16 cellular contexts compared by ENCODE assay signal in the genomic region with DNA sequence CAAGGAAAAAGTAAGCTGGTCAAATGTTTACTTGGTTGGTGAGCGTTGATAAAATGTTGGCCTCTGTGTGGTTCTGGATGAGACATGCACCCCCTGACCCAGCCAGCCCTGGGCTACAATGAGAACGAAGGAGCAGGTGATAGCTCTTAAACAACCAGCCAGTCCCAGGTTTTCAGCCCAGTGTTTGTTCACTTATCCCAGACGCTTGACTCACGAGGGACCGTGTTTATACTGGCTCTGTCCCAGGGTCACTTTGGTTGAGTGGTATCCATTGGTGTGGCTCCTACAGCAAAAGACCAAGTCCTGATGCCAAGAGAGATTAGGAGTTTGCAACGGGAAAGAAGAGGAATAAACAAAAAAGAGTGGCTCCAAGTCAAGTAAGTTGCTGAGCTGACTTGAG.
DNase-seq lines count a peak whose midpoint lies in the region; ATAC-seq, FAIRE-seq and TF ChIP-seq lines count a peak whose summit lies in the region.
"Had no signal": no experiment of that assay in that cellular context is flagged by ENCODE, and none has a peak within 500 bp of the region (broad histone marks: within the 10 kb centered on the region; RNA-seq: fewer than 3 reads in every experiment).

No MANE protein-coding gene starts in this region.

- DNase-seq in GM23248 (peak; percentile 37), NCI-H748 treated with DMSO at 0.1 percent for 48 hours (lab: John Stamatoyannopoulos, UW) (peak; percentile 6), epithelial cell of esophagus (ENCODE audit: low read depth) (peak; percentile 61), pancreas (peak in 4 of 6 donors; percentile 67 to 88 (median 77)), T-helper 17 cell (no peak), G401 (ENCODE audit: low spot score) (no peak), GDM1 (lab: John Stamatoyannopoulos, UW) (no peak), NCI-H1694 (lab: John Stamatoyannopoulos, UW) (no peak)
- DNase-seq: cortex of kidney; naive B cell; NCI-H146; PC-9; stimulated activated naive CD4-positive, alpha-beta T cell had no signal

- in situ Hi-C loops in GM23248 (cut with MboI) (no loop called here), G401 (cut with HindIII; ENCODE audit: low sequenced_read_pairs) (no loop called here)

- H3K4me2 ChIP-seq in GM23248 (ENCODE audit: unreplicated experiment) = peak overlapping the region; percentile 30
- H3K4me2 ChIP-seq: PC-9 had no signal

- peaks cover 14% of the 10 kb centered on the region; the same call in 1 of the 2 replicates for H3F3A ChIP-seq in GM23248 (ENCODE audit: insufficient read depth)

- H2AFZ ChIP-seq in GM23248 = peak overlapping the region; percentile 41; the same call in 1 of the 2 replicates
- H2AFZ ChIP-seq: PC-9 had no signal

- H3K4me1 ChIP-seq in GM23248 (ENCODE audit: insufficient read depth) (peaks cover 14% of the 10 kb centered on the region), pancreas (peaks cover 12 to 26% (median 13%) of the 10 kb centered on the region in 3 donors)

- intact Hi-C loops in pancreas (cut with DNase I) = no loop called here

- H3K9me3 ChIP-seq in GM23248 (ENCODE audit: low read depth) (no peaks in the 10 kb centered on the region), pancreas (no peaks in the 10 kb centered on the region), T-helper 17 cell (ENCODE audit: control insufficient read depth, low read length, poor library complexity, severe bottlenecking) (no peaks in the 10 kb centered on the region)

- no peaks in the 10 kb centered on the region for H3K79me2 ChIP-seq in GM23248 (ENCODE audit: insufficient read depth)

- WGBS in GM23248 (ENCODE audit: low coverage in 1 of 2, low lambda C conversion rate in 2 of 2, missing lambda C conversion rate in 2 of 2), 2 experiments = 19 to 20% methylated on average over 6 of the region's 6 CpGs
- 11% methylated on average over 6 of the region's 6 CpGs for WGBS in pancreas, 2 donors

- no peaks in the 10 kb centered on the region for H3K36me3 Mint-ChIP-seq in T-helper 17 cell (ENCODE audit: low read depth)
- H3K36me3 Mint-ChIP-seq: naive B cell, WTC11 had no signal

- no peaks in the 10 kb centered on the region for H4K20me1 ChIP-seq in GM23248 (ENCODE audit: insufficient read depth)

- no peak for FAIRE-seq in pancreas (lab: Jason Lieb, UNC)

- H3K27ac ChIP-seq in GM23248 = no peak overlapping the region
- H3K27ac ChIP-seq in pancreas = peak overlapping the region in 2 of 4 donors; percentile 63 to 67
- H3K27ac ChIP-seq: HL-60, PC-9 had no signal

- ATAC-seq in pancreas (peak; percentile 90 to 97 (median 94)), T-helper 17 cell (no peak)
- ATAC-seq: WTC11 had no signal

- no peak overlapping the region for H3K4me3 Mint-ChIP-seq in T-helper 17 cell
- H3K4me3 Mint-ChIP-seq: activated T-helper 1 cell treated with anti-CD3 and anti-CD28 coated beads, Interleukin-12 subunit alpha, Interleukin-12 subunit beta, Interleukin-2, Interleukin-4 antibody, amounts not matched to agents 30 ng/mL and 10 ng/mL and 1 ng/mL, durations not matched to agents 14 hours and 24 hours and 36 hours; naive B cell; WTC11 had no signal

- no peaks in the 10 kb centered on the region for H3K27me3 ChIP-seq in GM23248 (replicated peaks; ENCODE audit: insufficient read depth)
- no peaks in the 10 kb centered on the region for H3K27me3 ChIP-seq in pancreas

- no peaks in the 10 kb centered on the region for H3K4me1 Mint-ChIP-seq in T-helper 17 cell
- H3K4me1 Mint-ChIP-seq: naive B cell, WTC11 had no signal

- H3K9me2 ChIP-seq in GM23248 (ENCODE audit: insufficient read depth) = no peaks in the 10 kb centered on the region

- H3K27ac Mint-ChIP-seq in T-helper 17 cell = no peak overlapping the region
- H3K27ac Mint-ChIP-seq: activated T-helper 1 cell treated with anti-CD3 and anti-CD28 coated beads, Interleukin-12 subunit alpha, Interleukin-12 subunit beta, Interleukin-2, Interleukin-4 antibody, amounts not matched to agents 30 ng/mL and 10 ng/mL and 1 ng/mL, durations not matched to agents 14 hours and 24 hours and 36 hours; naive B cell; WTC11 had no signal

- H3K36me3 ChIP-seq in GM23248 (ENCODE audit: low read depth) (no peaks in the 10 kb centered on the region), pancreas (no peaks in the 10 kb centered on the region)

- no peaks in the 10 kb centered on the region for H3K27me3 Mint-ChIP-seq in T-helper 17 cell

- TF ChIP-seq CTCF in epithelial cell of esophagus (IDR thresholded peaks at IDR 0.05; ENCODE audit: insufficient read depth, low read depth, low read length, missing control alignments) (no peak), pancreas (IDR thresholded peaks at IDR 0.05) (no peak)

- no peak overlapping the region for H3K9ac ChIP-seq in GM23248

- H3K4me3 ChIP-seq in GM23248 (no peak overlapping the region), epithelial cell of esophagus (ENCODE audit: low read length) (no peak overlapping the region), pancreas (no peak overlapping the region)
- H3K4me3 ChIP-seq: PC-9 had no signal

Comparison
In these comparisons a context has a peak if more than half of its experiments do, and no peak if none do; other contexts are left out.
1. DNase-seq: peak in GM23248 (single experiment), NCI-H748 treated with DMSO at 0.1 percent for 48 hours (single experiment), epithelial cell of esophagus (single experiment) and pancreas (4 of 6); none in T-helper 17 cell (0 of 3), G401 (single experiment), GDM1 (single experiment) and NCI-H1694 (single experiment).